Comparison of ENCODE assay signal across 7 cellular contexts in the genomic region with DNA sequence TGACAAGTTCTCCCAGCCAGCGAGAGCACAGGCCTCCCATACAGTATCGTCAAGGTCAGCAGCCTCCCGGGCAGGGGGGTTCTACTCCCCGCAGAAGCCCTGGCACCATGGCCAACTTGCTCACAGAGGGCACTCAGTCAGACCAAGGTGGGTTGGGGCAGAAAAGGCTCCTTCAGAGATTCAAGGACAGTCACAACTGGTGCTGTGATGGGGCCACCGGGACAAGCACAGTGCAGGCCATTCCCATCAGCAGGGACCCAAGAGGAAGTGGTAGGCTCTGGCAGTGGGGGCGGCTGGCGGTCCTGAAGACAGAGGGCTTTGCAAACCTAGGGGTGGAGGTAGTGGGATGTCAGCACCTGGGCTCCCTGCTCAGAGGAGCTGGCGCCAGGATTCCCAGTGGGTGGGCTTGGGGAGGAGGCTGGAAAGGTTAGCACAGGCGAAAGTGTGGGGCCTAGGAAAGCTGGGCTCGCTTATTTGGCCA. TPM values are rescaled to one million over a fixed set of nuclear protein-coding genes. Genes with fewer than 3 reads are reported as not detected.
A peak's percentile ranks its signal among the peaks of the same experiment; 100 is the strongest.
DNase-seq lines count a peak whose midpoint lies in the region; ATAC-seq and TF ChIP-seq lines count a peak whose summit lies in the region.

No MANE protein-coding gene starts in this region.

- 0 out of 2 replicates have a peak, but pooled peaks cover 2% of the 10 kb centered on the region for H3K27me3 Mint-ChIP-seq in WTC11 (ENCODE audit: low read depth)

- H2AFZ ChIP-seq in neuronal stem cell (ENCODE audit: low read length) = no peak overlapping the region

- peak overlapping the region; percentile 13 for H3K23ac ChIP-seq in neuronal stem cell (ENCODE audit: low read depth, low read length, poor library complexity)

- peak overlapping the region; percentile 16; the same call in 1 of the 2 replicates for H3K27ac Mint-ChIP-seq in WTC11

- no peaks in the 10 kb centered on the region for H3K9me3 Mint-ChIP-seq in WTC11

- no peak overlapping the region for H3K4me2 ChIP-seq in neuronal stem cell (ENCODE audit: insufficient read depth, low read length, poor library complexity, severe bottlenecking)

- H3K36me3 ChIP-seq in neuronal stem cell (replicated peaks in 1 of 2; ENCODE audit: control insufficient read depth in 2 of 2, insufficient read depth in 2 of 2, low read length in 2 of 2) = peaks cover 0 to 2% of the 10 kb centered on the region in 2 donors

- no peak overlapping the region for H3K9ac ChIP-seq in neuronal stem cell (ENCODE audit: low read depth, low read length, poor library complexity)

- peak overlapping the region; percentile 37 for H2AK5ac ChIP-seq in neuronal stem cell (ENCODE audit: low read depth, low read length)

- H3K4me3 ChIP-seq in HL-60 (replicated peaks; ENCODE audit: insufficient read depth, low read length) (peak overlapping the region; percentile 12), epithelial cell of esophagus (ENCODE audit: low read length) (peak overlapping the region; percentile 39), neuronal stem cell (ENCODE audit: low read length in 2 of 2) (no peak overlapping the region)

- CTCF ChIA-PET in WTC11 (lab: Charles Lee) = interaction anchor here (0.6 to 12.8 kb wide), 43 partner anchors 8 to 168 kb away, joined by 3 to 224 read pairs (median 7); partner anchors contain the start of genes FAM89B, FRMD8, MALAT1 and TIGD3

- H3K79me1 ChIP-seq in neuronal stem cell (ENCODE audit: low read depth, low read length) = peaks cover 6% of the 10 kb centered on the region

- H3K14ac ChIP-seq in neuronal stem cell (ENCODE audit: low read length) = no peak overlapping the region

- H3K9me3 ChIP-seq in neuronal stem cell (replicated peaks in 1 of 2; ENCODE audit: control insufficient read depth in 2 of 2, insufficient read depth in 1 of 2, low read depth in 1 of 2, low read length in 2 of 2) = no peaks in the 10 kb centered on the region

- H2BK120ac ChIP-seq in neuronal stem cell (ENCODE audit: low read depth, low read length) = no peak overlapping the region

- ATAC-seq in WTC11 = no peak

- H3K4me1 ChIP-seq in neuronal stem cell (ENCODE audit: control insufficient read depth in 2 of 2, insufficient read depth in 1 of 2, low read depth in 1 of 2, low read length in 2 of 2) = peaks cover 38 to 49% of the 10 kb centered on the region in 2 donors

- H4K8ac ChIP-seq in neuronal stem cell (ENCODE audit: low read depth, low read length) = no peak overlapping the region

- no peak overlapping the region for H3K18ac ChIP-seq in neuronal stem cell (ENCODE audit: low read length)

- peak overlapping the region; percentile 51 for H2BK12ac ChIP-seq in neuronal stem cell (ENCODE audit: low read length)

- no peaks in the 10 kb centered on the region; the same call in 1 of the 2 replicates for H3K36me3 Mint-ChIP-seq in WTC11

- H3K4ac ChIP-seq in neuronal stem cell (ENCODE audit: low read length) = no peak overlapping the region

- WGBS in neuronal stem cell (ENCODE audit: extremely low coverage in 2 of 2, insufficient read length in 2 of 2, insufficient replicate concordance in 1 of 2), 2 donors = no CpG with 5 or more reads among the region's 10 CpGs

- peak overlapping the region; percentile 100 for H3K27ac ChIP-seq in HL-60 (replicated peaks)
- no peak overlapping the region for H3K27ac ChIP-seq in neuronal stem cell (replicated peaks; ENCODE audit: low read length)

- H2BK15ac ChIP-seq in neuronal stem cell (ENCODE audit: low read length) = peak overlapping the region; percentile 93

- H3K27me3 ChIP-seq in HL-60 (ENCODE audit: insufficient read depth, poor library complexity, severe bottlenecking) (no peaks in the 10 kb centered on the region), neuronal stem cell (ENCODE audit: control insufficient read depth in 3 of 3, insufficient read depth in 3 of 3, low read depth in 1 of 3, low read length in 3 of 3) (no peaks in the 10 kb centered on the region)

- peaks cover 61% of the 10 kb centered on the region for H3K4me1 Mint-ChIP-seq in WTC11

- DNase-seq in HL-60 (ENCODE audit: low read depth in 1 of 2, low spot score in 1 of 2) = peak in 1 of 2 experiments; percentile 67
- DNase-seq in WTC11 (ENCODE audit: low spot score) = no peak
- no peak for DNase-seq in epithelial cell of esophagus (ENCODE audit: low read depth)
- DNase-seq in neuronal stem cell (ENCODE audit: low spot score) = no peak
- DNase-seq in COLO829 (ENCODE audit: low spot score) = no peak
- no peak for DNase-seq in NCI-H187 (lab: John Stamatoyannopoulos, UW)
- DNase-seq in GM19240 (ENCODE audit: insufficient read length, low spot score) = no peak

- peak overlapping the region; percentile 84 for H2BK5ac ChIP-seq in neuronal stem cell (ENCODE audit: low read length)

- no peak overlapping the region; the same call in 1 of the 2 replicates for H3K4me3 Mint-ChIP-seq in WTC11

- no peak for TF ChIP-seq CTCF in HL-60 (IDR thresholded peaks at IDR 0.05; ENCODE audit: insufficient read depth, low read length)
- TF ChIP-seq CTCF in WTC11 (IDR thresholded peaks at IDR 0.05) = no peak
- TF ChIP-seq CTCF in epithelial cell of esophagus (IDR thresholded peaks at IDR 0.05; ENCODE audit: insufficient read depth, low read depth, low read length, missing control alignments) = no peak

- POLR2A ChIA-PET in WTC11 (lab: Charles Lee) = interaction anchor here (0.6 to 10.9 kb wide), 7 partner anchors 15 to 90 kb away, joined by 4 to 175 read pairs (median 37); partner anchors contain the start of gene MALAT1

- no peak overlapping the region for H4K91ac ChIP-seq in neuronal stem cell (ENCODE audit: low read depth, low read length, poor library complexity)

TF ChIP-seq in WTC11, 78 proteins besides CTCF, POLR2A, EP300 and RAD21 (continues in another document):
- no peak for TF ChIP-seq GABPB1 (CRISPR knock-in tag; IDR thresholded peaks at IDR 0.05)
- no peak for TF ChIP-seq RORB (CRISPR knock-in tag; IDR thresholded peaks at IDR 0.05)
- no peak for TF ChIP-seq E2F4 (CRISPR knock-in tag; IDR thresholded peaks at IDR 0.05; ENCODE audit: borderline replicate concordance, low read depth)
- TF ChIP-seq NR3C1 (CRISPR knock-in tag; conservative IDR thresholded peaks at IDR 0.05; ENCODE audit: low read depth) = no peak
- TF ChIP-seq EMX1 (CRISPR knock-in tag; IDR thresholded peaks at IDR 0.05) = no peak
- no peak for TF ChIP-seq FOXK1 (CRISPR knock-in tag; IDR thresholded peaks at IDR 0.05)
- no peak for TF ChIP-seq CBFB (CRISPR knock-in tag; IDR thresholded peaks at IDR 0.05; ENCODE audit: low read depth)
- TF ChIP-seq TEAD4 (CRISPR knock-in tag; IDR thresholded peaks at IDR 0.05) = no peak
- no peak for TF ChIP-seq ZNF416 (CRISPR knock-in tag; IDR thresholded peaks at IDR 0.05)
- TF ChIP-seq, protein P1, sequence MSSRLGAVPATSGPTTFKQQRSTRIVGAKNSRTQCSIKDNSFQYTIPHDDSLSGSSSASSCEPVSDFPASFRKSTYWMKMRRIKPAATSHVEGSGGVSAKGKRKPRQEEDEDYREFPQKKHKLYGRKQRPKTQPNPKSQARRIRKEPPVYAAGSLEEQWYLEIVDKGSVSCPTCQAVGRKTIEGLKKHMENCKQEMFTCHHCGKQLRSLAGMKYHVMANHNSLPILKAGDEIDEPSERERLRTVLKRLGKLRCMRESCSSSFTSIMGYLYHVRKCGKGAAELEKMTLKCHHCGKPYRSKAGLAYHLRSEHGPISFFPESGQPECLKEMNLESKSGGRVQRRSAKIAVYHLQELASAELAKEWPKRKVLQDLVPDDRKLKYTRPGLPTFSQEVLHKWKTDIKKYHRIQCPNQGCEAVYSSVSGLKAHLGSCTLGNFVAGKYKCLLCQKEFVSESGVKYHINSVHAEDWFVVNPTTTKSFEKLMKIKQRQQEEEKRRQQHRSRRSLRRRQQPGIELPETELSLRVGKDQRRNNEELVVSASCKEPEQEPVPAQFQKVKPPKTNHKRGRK (CRISPR knock-in tag; IDR thresholded peaks at IDR 0.05; ENCODE audit: borderline replicate concordance) = no peak
- no peak for TF ChIP-seq KAT7 (CRISPR knock-in tag; IDR thresholded peaks at IDR 0.05; ENCODE audit: borderline replicate concordance)
- TF ChIP-seq ZNF263 (CRISPR knock-in tag; IDR thresholded peaks at IDR 0.05; ENCODE audit: low read depth) = no peak
- TF ChIP-seq ETV6 (CRISPR knock-in tag; IDR thresholded peaks at IDR 0.05) = no peak
- TF ChIP-seq SMAD4 (CRISPR knock-in tag; IDR thresholded peaks at IDR 0.05) = no peak
- no peak for TF ChIP-seq NFYB (CRISPR knock-in tag; conservative IDR thresholded peaks at IDR 0.05; ENCODE audit: low read depth)

RNA-seq across cellular contexts. Expression of gene NEAT1, which starts 5.3 kb away (rescaled TPM):
- total RNA-seq in WTC11 (2021) = 28.7 to 38.1 TPM (median 31.7 TPM) in 3 replicates
- 2.0 TPM for polyA plus RNA-seq in neuronal stem cell (2013, experiment 1 of 2)
- polyA plus RNA-seq in neuronal stem cell (2013, experiment 2 of 2) = 2.5 TPM

RNA-seq across cellular contexts. Expression of gene FRMD8, which starts 30.8 kb away (rescaled TPM):
- 21.5 to 23.7 TPM (median 22.9 TPM) in 3 replicates for total RNA-seq in WTC11 (2021)
- polyA plus RNA-seq in neuronal stem cell (2013, experiment 1 of 2) = 5.9 TPM
- polyA plus RNA-seq in neuronal stem cell (2013, experiment 2 of 2) = 6.1 TPM

RNA-seq across cellular contexts. Expression of gene SLC25A45, which starts 34.8 kb away (rescaled TPM):
- total RNA-seq in WTC11 (2021) = 1.5 to 2.5 TPM (median 1.7 TPM) in 3 replicates
- 0.43 TPM for polyA plus RNA-seq in neuronal stem cell (2013, experiment 1 of 2)
- 0.32 TPM for polyA plus RNA-seq in neuronal stem cell (2013, experiment 2 of 2)

Comparison
In these comparisons a context has a peak if more than half of its experiments do, and no peak if none do; other contexts are left out.
1. H3K4me3 ChIP-seq: peak in HL-60 (single experiment) and epithelial cell of esophagus (single experiment); none in neuronal stem cell (0 of 2).